Comparison of ENCODE assay signal across 16 cellular contexts in the genomic region with DNA sequence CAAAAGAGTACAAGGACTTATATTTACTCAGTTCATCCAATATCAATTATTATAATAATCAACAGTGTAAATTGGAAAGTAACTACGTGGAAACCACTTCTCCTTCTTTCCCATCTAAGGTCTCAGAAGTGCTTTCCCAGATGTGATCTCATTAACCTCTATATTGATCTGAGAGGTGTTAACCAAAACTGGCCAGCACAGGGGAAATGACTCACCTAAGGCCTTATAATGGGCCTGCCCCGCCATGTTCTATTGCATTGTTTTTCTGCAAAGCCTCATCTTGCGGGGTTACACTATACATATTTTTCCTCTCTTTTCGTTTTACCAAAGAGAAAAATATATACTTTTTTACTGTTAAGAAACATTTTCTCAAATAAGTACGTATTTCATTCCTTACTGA. TPM values are rescaled to one million over a fixed set of nuclear protein-coding genes. Genes with fewer than 3 reads are reported as not detected.
DNase-seq lines count a peak whose midpoint lies in the region; ATAC-seq, FAIRE-seq and TF ChIP-seq lines count a peak whose summit lies in the region.
"Had no signal": no experiment of that assay in that cellular context is flagged by ENCODE, and none has a peak within 500 bp of the region (broad histone marks: within the 10 kb centered on the region; RNA-seq: fewer than 3 reads in every experiment).

No MANE protein-coding gene starts in this region.

- peak; percentile 60 to 85 for ATAC-seq in activated naive CD4-positive, alpha-beta T cell treated with anti-CD3 and anti-CD28 coated beads, Interleukin-2, amount 50 U/mL, for 72 hours
- ATAC-seq in stimulated activated effector memory CD8-positive, alpha-beta T cell treated with anti-CD3 and anti-CD28 coated beads, Interleukin-12 subunit alpha, Interleukin-12 subunit beta, amount 100 ng/mL, for 72 hours = peak; percentile 40

- no peaks in the 10 kb centered on the region for H3K27me3 Mint-ChIP-seq in activated naive CD4-positive, alpha-beta T cell treated with anti-CD3 and anti-CD28 coated beads, Interleukin-2, amount 10 ng/mL, durations not matched to agents 7 days and 5 days
- H3K27me3 Mint-ChIP-seq: B cell had no signal

- CTCF ChIA-PET in activated naive CD4-positive, alpha-beta T cell treated with anti-CD3 and anti-CD28 coated beads, Interleukin-2, amount 10 ng/mL, durations not matched to agents 7 days and 5 days (lab: Charles Lee) = interaction anchor here (1.9 kb wide), 1 partner anchor 12 kb away, joined by 5 read pairs; no protein-coding TSS in a partner anchor

- intact Hi-C loops in lower leg skin (cut with DNase I; ENCODE audit: low total_unique reads) = no loop called here

- no peaks in the 10 kb centered on the region for H3K27me3 ChIP-seq in bronchial epithelial cell (ENCODE audit: control insufficient read depth, insufficient read depth, low read length)

- H3K27ac ChIP-seq in coronary artery = no peak overlapping the region

- H3K36me3 Mint-ChIP-seq in activated naive CD4-positive, alpha-beta T cell treated with anti-CD3 and anti-CD28 coated beads, Interleukin-2, amount 50 U/mL, for 72 hours = no peaks in the 10 kb centered on the region
- no peaks in the 10 kb centered on the region for H3K36me3 Mint-ChIP-seq in activated naive CD4-positive, alpha-beta T cell treated with anti-CD3 and anti-CD28 coated beads, Interleukin-2, amount 10 ng/mL, durations not matched to agents 7 days and 5 days
- no peaks in the 10 kb centered on the region for H3K36me3 Mint-ChIP-seq in stimulated activated effector memory CD8-positive, alpha-beta T cell treated with anti-CD3 and anti-CD28 coated beads, Interleukin-12 subunit alpha, Interleukin-12 subunit beta, amount 100 ng/mL, for 72 hours

- H3K4me3 Mint-ChIP-seq in activated naive CD4-positive, alpha-beta T cell treated with anti-CD3 and anti-CD28 coated beads, Interleukin-2, amount 10 ng/mL, durations not matched to agents 7 days and 5 days = no peak overlapping the region
- no peak overlapping the region for H3K4me3 Mint-ChIP-seq in stimulated activated effector memory CD8-positive, alpha-beta T cell treated with anti-CD3 and anti-CD28 coated beads, Interleukin-12 subunit alpha, Interleukin-12 subunit beta, amount 100 ng/mL, for 72 hours
- H3K4me3 Mint-ChIP-seq: B cell; CD4-positive, alpha-beta T cell; H9 had no signal

- H3K9me3 Mint-ChIP-seq in activated naive CD4-positive, alpha-beta T cell treated with anti-CD3 and anti-CD28 coated beads, Interleukin-2, amount 50 U/mL, for 72 hours = no peaks in the 10 kb centered on the region
- no peaks in the 10 kb centered on the region for H3K9me3 Mint-ChIP-seq in activated naive CD4-positive, alpha-beta T cell treated with anti-CD3 and anti-CD28 coated beads, Interleukin-2, amount 10 ng/mL, durations not matched to agents 7 days and 5 days
- H3K9me3 Mint-ChIP-seq in stimulated activated effector memory CD8-positive, alpha-beta T cell treated with anti-CD3 and anti-CD28 coated beads, Interleukin-12 subunit alpha, Interleukin-12 subunit beta, amount 100 ng/mL, for 72 hours = no peaks in the 10 kb centered on the region
- H3K9me3 Mint-ChIP-seq: CD4-positive, alpha-beta T cell had no signal

- no peaks in the 10 kb centered on the region for H3K4me1 Mint-ChIP-seq in activated naive CD4-positive, alpha-beta T cell treated with anti-CD3 and anti-CD28 coated beads, Interleukin-2, amount 10 ng/mL, durations not matched to agents 7 days and 5 days
- H3K4me1 Mint-ChIP-seq in stimulated activated effector memory CD8-positive, alpha-beta T cell treated with anti-CD3 and anti-CD28 coated beads, Interleukin-12 subunit alpha, Interleukin-12 subunit beta, amount 100 ng/mL, for 72 hours = no peaks in the 10 kb centered on the region

- FAIRE-seq in bronchial epithelial cell (lab: Jason Lieb, UNC) = no peak
- FAIRE-seq: A204.1, GM12891 had no signal

- no peak overlapping the region for H3K27ac Mint-ChIP-seq in activated naive CD4-positive, alpha-beta T cell treated with anti-CD3 and anti-CD28 coated beads, Interleukin-2, amount 50 U/mL, for 72 hours
- H3K27ac Mint-ChIP-seq in activated naive CD4-positive, alpha-beta T cell treated with anti-CD3 and anti-CD28 coated beads, Interleukin-2, amount 10 ng/mL, durations not matched to agents 7 days and 5 days = no peak overlapping the region
- H3K27ac Mint-ChIP-seq in stimulated activated effector memory CD8-positive, alpha-beta T cell treated with anti-CD3 and anti-CD28 coated beads, Interleukin-12 subunit alpha, Interleukin-12 subunit beta, amount 100 ng/mL, for 72 hours = no peak overlapping the region
- H3K27ac Mint-ChIP-seq: B cell; CD4-positive, alpha-beta T cell; H9 had no signal

- H3K4me3 ChIP-seq in bronchial epithelial cell (ENCODE audit: low read depth, low read length) = no peak overlapping the region
- no peak overlapping the region for H3K4me3 ChIP-seq in coronary artery
- no peak overlapping the region for H3K4me3 ChIP-seq in lower leg skin (ENCODE audit: low read depth, poor library complexity, severe bottlenecking)

- 78 to 94% methylated on average over 5 of the region's 5 CpGs for WGBS in lower leg skin, 2 donors

- no peak for TF ChIP-seq POLR2A in lower leg skin (IDR thresholded peaks at IDR 0.05)

- TF ChIP-seq CTCF in bronchial epithelial cell (IDR thresholded peaks at IDR 0.05; ENCODE audit: insufficient read depth, low read length, severe bottlenecking) (no peak), coronary artery (IDR thresholded peaks at IDR 0.05) (no peak), lower leg skin (IDR thresholded peaks at IDR 0.05) (no peak)

- no peaks in the 10 kb centered on the region for H3K36me3 ChIP-seq in bronchial epithelial cell (ENCODE audit: control insufficient read depth, insufficient read depth, low read length)

- no peak for DNase-seq in activated naive CD4-positive, alpha-beta T cell treated with anti-CD3 and anti-CD28 coated beads, Interleukin-2, amount 50 U/mL, for 72 hours (ENCODE audit: low spot score in 2 of 2)
- no peak for DNase-seq in activated naive CD4-positive, alpha-beta T cell treated with anti-CD3 and anti-CD28 coated beads, Interleukin-2, amount 10 ng/mL, durations not matched to agents 7 days and 5 days
- DNase-seq in bronchial epithelial cell (ENCODE audit: low read depth) (peak; percentile 7), coronary artery (ENCODE audit: low spot score) (no peak), lower leg skin (ENCODE audit: low spot score in 2 of 2) (no peak), GM03348 (ENCODE audit: low spot score) (no peak)
- DNase-seq in stimulated activated effector memory CD8-positive, alpha-beta T cell treated with anti-CD3 and anti-CD28 coated beads, Interleukin-12 subunit alpha, Interleukin-12 subunit beta, amount 100 ng/mL, for 72 hours (ENCODE audit: low spot score in 2 of 2) = no peak
- DNase-seq: C1 segment of cervical spinal cord; Calu3; CD4-positive, alpha-beta T cell; DMS 273 treated with DMSO at 0.1 percent for 48 hours; GOT3; H9 had no signal

RNA-seq across cellular contexts. Expression of a gene that starts 20.5 kb away (rescaled TPM):
- total RNA-seq in activated naive CD4-positive, alpha-beta T cell treated with anti-CD3 and anti-CD28 coated beads, Interleukin-2, amount 50 U/mL, for 72 hours = under 1 TPM; 0.14 to 0.68 TPM
- total RNA-seq in bronchial epithelial cell = under 0.01 and 0.13 TPM in 2 replicates
- under 1 TPM; 0.13 to 0.84 (median 0.38) TPM for total RNA-seq in lower leg skin
- total RNA-seq: H9 had no signal
